ENCODE assay signal across 1 cellular context in the genomic region with DNA sequence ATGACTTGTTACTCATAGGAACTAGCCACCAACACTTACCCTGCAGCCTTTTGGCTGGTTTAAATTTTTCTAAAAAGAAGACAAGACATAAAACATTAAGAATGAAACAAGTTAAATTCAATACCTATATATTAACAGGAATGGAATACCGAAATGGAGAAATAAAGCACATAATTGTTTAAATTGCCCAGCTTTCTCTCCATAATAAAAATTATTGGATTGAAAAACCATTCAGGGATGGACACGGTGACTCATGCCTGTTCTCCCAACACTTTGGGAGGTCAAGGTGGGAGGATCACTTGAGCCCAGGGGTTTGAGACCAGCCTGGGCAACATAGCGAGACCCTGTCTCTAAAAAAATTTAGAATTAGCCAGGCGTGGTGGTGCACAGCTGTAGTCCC.
TF ChIP-seq lines count a peak whose summit lies in the region.

No MANE protein-coding gene starts in this region.

TF ChIP-seq in IMR-90, 13 proteins besides CTCF, POLR2A, EP300 and RAD21 (continued from another document):
- TF ChIP-seq, protein P1, sequence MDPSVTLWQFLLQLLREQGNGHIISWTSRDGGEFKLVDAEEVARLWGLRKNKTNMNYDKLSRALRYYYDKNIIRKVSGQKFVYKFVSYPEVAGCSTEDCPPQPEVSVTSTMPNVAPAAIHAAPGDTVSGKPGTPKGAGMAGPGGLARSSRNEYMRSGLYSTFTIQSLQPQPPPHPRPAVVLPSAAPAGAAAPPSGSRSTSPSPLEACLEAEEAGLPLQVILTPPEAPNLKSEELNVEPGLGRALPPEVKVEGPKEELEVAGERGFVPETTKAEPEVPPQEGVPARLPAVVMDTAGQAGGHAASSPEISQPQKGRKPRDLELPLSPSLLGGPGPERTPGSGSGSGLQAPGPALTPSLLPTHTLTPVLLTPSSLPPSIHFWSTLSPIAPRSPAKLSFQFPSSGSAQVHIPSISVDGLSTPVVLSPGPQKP (IDR thresholded peaks at IDR 0.05; ENCODE audit: borderline replicate concordance, low read depth, low read length) = no peak
- no peak for TF ChIP-seq RCOR1 (IDR thresholded peaks at IDR 0.05; ENCODE audit: insufficient replicate concordance, low read length)
- TF ChIP-seq BHLHE40 (IDR thresholded peaks at IDR 0.05; ENCODE audit: low read depth, low read length) = no peak
- no peak for TF ChIP-seq MXI1 (IDR thresholded peaks at IDR 0.05; ENCODE audit: borderline replicate concordance, low read depth, low read length)
- TF ChIP-seq CHD1 (IDR thresholded peaks at IDR 0.05; ENCODE audit: low read depth, low read length) = no peak
- TF ChIP-seq, protein P2, sequence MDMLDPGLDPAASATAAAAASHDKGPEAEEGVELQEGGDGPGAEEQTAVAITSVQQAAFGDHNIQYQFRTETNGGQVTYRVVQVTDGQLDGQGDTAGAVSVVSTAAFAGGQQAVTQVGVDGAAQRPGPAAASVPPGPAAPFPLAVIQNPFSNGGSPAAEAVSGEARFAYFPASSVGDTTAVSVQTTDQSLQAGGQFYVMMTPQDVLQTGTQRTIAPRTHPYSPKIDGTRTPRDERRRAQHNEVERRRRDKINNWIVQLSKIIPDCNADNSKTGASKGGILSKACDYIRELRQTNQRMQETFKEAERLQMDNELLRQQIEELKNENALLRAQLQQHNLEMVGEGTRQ (IDR thresholded peaks at IDR 0.05; ENCODE audit: low read depth, low read length) = no peak
- TF ChIP-seq FOS (IDR thresholded peaks at IDR 0.05; ENCODE audit: low read depth, low read length) = no peak
- TF ChIP-seq NFE2L2 (IDR thresholded peaks at IDR 0.05; ENCODE audit: low read depth, low read length) = no peak
- TF ChIP-seq CEBPB (IDR thresholded peaks at IDR 0.05; ENCODE audit: low read depth, low read length) = no peak
